23 cellular contexts compared by ENCODE assay signal in genomic region chr1:171943973-171944561, GRCh38.
"Had no signal": no experiment of that assay in that cellular context is flagged by ENCODE, and none has a peak within 500 bp of the region (broad histone marks: within the 10 kb centered on the region; RNA-seq: fewer than 3 reads in every experiment).

No MANE protein-coding gene starts in this region.

- H3K27ac Mint-ChIP-seq: mesothelial cell of epicardium, naive B cell had no signal

- H3K36me3 ChIP-seq: esophagus squamous epithelium, gastrocnemius medialis, heart right ventricle, left lung, lower lobe of right lung had no signal

- H3K9me3 Mint-ChIP-seq: mesothelial cell of epicardium had no signal

- H3K4me3 ChIP-seq: coronary artery, dorsolateral prefrontal cortex, esophagus squamous epithelium, gastrocnemius medialis, heart right ventricle, left lung, lower lobe of right lung, mucosa of descending colon had no signal

- H3K4me1 ChIP-seq: esophagus squamous epithelium, gastrocnemius medialis, left lung, lower lobe of right lung had no signal

- H3K4me3 Mint-ChIP-seq: mesothelial cell of epicardium had no signal

- H3K27me3 ChIP-seq: dorsolateral prefrontal cortex, esophagus squamous epithelium, gastrocnemius medialis, heart right ventricle, left lung had no signal

- ATAC-seq: esophagus mucosa, gastrocnemius medialis, left cardiac atrium, left lung, left ventricle myocardium superior, lower lobe of right lung, mucosa of descending colon had no signal

- H3K36me3 Mint-ChIP-seq: mesothelial cell of epicardium, naive B cell had no signal

- DNase-seq: dermis blood vessel endothelial cell; dorsolateral prefrontal cortex; effector CD4-positive, alpha-beta T cell; effector memory CD4-positive, alpha-beta T cell; erythroblast; esophagus squamous epithelium; foreskin fibroblast; gastrocnemius medialis; glutamatergic neuron; head of caudate nucleus; heart right ventricle; hippocampal formation; left cardiac atrium; left lung; left ventricle myocardium superior; lower lobe of right lung; mesenchymal stem cell; mucosa of descending colon; naive B cell had no signal

- H3K9me3 ChIP-seq: esophagus squamous epithelium, gastrocnemius medialis, heart right ventricle, left lung, lower lobe of right lung, mucosa of descending colon had no signal

- H3K27ac ChIP-seq: coronary artery, dorsolateral prefrontal cortex, epithelial cell of prostate, esophagus squamous epithelium, gastrocnemius medialis, heart right ventricle, left lung, lower lobe of right lung had no signal

- H3K4me1 Mint-ChIP-seq: naive B cell had no signal
